ENCODE assay signal across 17 cellular contexts in the genomic region with DNA sequence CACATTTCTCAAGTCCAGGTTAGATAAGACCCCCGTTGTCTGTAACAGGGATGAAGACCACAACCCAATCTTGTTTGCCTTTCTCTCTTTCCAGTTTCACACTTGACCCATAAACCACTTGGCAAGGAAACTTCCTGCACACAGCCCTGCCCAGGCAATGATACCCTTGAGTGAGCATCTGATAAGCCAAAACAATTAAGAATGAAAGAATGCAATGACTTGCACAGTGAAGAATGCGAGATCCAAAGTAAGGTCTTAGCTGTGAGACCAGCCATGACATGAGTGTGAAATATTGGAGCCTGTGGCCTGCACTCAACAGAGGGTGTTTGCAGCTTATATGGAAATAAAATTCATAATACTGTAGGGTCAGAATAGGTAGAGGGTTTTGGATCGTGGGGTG. TPM values are rescaled to one million over a fixed set of nuclear protein-coding genes. Genes with fewer than 3 reads are reported as not detected.
DNase-seq lines count a peak whose midpoint lies in the region; ATAC-seq lines count a peak whose summit lies in the region.
"Had no signal": no experiment of that assay in that cellular context is flagged by ENCODE, and none has a peak within 500 bp of the region (broad histone marks: within the 10 kb centered on the region; RNA-seq: fewer than 3 reads in every experiment).

No MANE protein-coding gene starts in this region.

- H3K36me3 ChIP-seq in adipocyte (ENCODE audit: control insufficient read depth, insufficient read depth, low read length, severe bottlenecking), result no peaks in the 10 kb centered on the region
- H3K36me3 ChIP-seq: thoracic aorta had no signal

- H3K9me3 ChIP-seq in adipocyte (ENCODE audit: control insufficient read depth, low read length), result no peaks in the 10 kb centered on the region
- H3K9me3 ChIP-seq: thoracic aorta had no signal

- H3K27me3 ChIP-seq in adipocyte (replicated peaks; ENCODE audit: control insufficient read depth, insufficient read depth, low read length), result no peaks in the 10 kb centered on the region

- no peak overlapping the region for H3K9ac ChIP-seq in adipocyte (ENCODE audit: low read length)

- peaks cover 15% of the 10 kb centered on the region for H3K4me1 ChIP-seq in adipocyte (ENCODE audit: control insufficient read depth, insufficient read depth, low read length)

- no peak overlapping the region for H3K4me3 ChIP-seq in adipocyte (ENCODE audit: low read length)
- H3K4me3 ChIP-seq: thoracic aorta had no signal

- DNase-seq in A172 (ENCODE audit: low spot score), result peak; percentile 88
- peak; percentile 24 for DNase-seq in HK-2 (ENCODE audit: unreplicated experiment)
- peak; percentile 19 for DNase-seq in adipocyte (ENCODE audit: low read depth)
- peak; percentile 24 for DNase-seq in iris pigment epithelial cell (ENCODE audit: low read depth)
- DNase-seq in activated CD8-positive, alpha-beta memory T cell treated with anti-CD3 and anti-CD28 coated beads, Interleukin-2, amount 50 U/mL, for 4 hours, result no peak
- DNase-seq in activated T-cell treated with anti-CD3 and anti-CD28 coated beads, Interleukin-2, amount 50 U/mL, for 1 hour, result no peak
- DNase-seq in Kasumi-1 (lab: John Stamatoyannopoulos, UW), result no peak
- DNase-seq: effector memory CD8-positive, alpha-beta T cell; H7; hippocampal formation; NCI-H2029; Right ventricle myocardium superior; T-helper 17 cell had no signal

- no peak for ATAC-seq in GM18861 (IDR thresholded peaks at IDR 0.05; ENCODE audit: unreplicated experiment)
- ATAC-seq: effector memory CD8-positive, alpha-beta T cell; T-helper 17 cell; WTC11 had no signal

RNA-seq across cellular contexts. Expression of a gene that starts 37.9 kb away (rescaled TPM):
- 0.84 and 1.1 TPM in 2 replicates for total RNA-seq in A172 (2014; rRNA removed; shearing (Covaris generic))
- total RNA-seq: NCI-H460, T-helper 17 cell had no signal

Comparison
In these comparisons a context has a peak if more than half of its experiments do, and no peak if none do; other contexts are left out.
1. DNase-seq: peak in A172 (single experiment), HK-2 (single experiment), adipocyte (single experiment) and iris pigment epithelial cell (single experiment); none in activated CD8-positive, alpha-beta memory T cell treated with anti-CD3 and anti-CD28 coated beads, Interleukin-2, amount 50 U/mL, for 4 hours (single experiment), activated T-cell treated with anti-CD3 and anti-CD28 coated beads, Interleukin-2, amount 50 U/mL, for 1 hour (single experiment) and Kasumi-1 (0 of 2).